Comparison of ENCODE assay signal across 1 cellular context in the genomic region with DNA sequence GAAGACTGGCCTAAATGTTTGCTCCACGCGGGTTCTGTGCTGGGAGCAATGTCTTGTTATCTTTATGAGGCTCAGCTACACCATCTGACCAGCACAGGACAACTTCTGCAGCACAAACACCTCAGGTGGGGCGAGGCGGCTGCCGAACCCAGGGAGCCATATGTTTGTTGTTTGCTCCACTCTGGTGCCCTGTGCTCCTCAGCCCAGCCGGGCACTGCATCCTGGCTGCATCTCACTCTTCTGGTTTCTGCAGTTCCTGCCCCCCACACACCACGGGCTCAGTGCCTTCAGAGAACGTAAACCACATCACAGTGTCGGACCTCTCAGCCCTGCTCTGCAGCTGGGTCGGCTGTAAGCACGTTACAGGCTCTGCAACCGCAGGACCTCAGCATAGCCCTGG.
TF ChIP-seq lines count a peak whose summit lies in the region.

No MANE protein-coding gene starts in this region.

TF ChIP-seq in GM23338, 12 proteins besides CTCF, POLR2A, EP300 and RAD21:
- TF ChIP-seq, protein P1, sequence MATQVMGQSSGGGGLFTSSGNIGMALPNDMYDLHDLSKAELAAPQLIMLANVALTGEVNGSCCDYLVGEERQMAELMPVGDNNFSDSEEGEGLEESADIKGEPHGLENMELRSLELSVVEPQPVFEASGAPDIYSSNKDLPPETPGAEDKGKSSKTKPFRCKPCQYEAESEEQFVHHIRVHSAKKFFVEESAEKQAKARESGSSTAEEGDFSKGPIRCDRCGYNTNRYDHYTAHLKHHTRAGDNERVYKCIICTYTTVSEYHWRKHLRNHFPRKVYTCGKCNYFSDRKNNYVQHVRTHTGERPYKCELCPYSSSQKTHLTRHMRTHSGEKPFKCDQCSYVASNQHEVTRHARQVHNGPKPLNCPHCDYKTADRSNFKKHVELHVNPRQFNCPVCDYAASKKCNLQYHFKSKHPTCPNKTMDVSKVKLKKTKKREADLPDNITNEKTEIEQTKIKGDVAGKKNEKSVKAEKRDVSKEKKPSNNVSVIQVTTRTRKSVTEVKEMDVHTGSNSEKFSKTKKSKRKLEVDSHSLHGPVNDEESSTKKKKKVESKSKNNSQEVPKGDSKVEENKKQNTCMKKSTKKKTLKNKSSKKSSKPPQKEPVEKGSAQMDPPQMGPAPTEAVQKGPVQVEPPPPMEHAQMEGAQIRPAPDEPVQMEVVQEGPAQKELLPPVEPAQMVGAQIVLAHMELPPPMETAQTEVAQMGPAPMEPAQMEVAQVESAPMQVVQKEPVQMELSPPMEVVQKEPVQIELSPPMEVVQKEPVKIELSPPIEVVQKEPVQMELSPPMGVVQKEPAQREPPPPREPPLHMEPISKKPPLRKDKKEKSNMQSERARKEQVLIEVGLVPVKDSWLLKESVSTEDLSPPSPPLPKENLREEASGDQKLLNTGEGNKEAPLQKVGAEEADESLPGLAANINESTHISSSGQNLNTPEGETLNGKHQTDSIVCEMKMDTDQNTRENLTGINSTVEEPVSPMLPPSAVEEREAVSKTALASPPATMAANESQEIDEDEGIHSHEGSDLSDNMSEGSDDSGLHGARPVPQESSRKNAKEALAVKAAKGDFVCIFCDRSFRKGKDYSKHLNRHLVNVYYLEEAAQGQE (IDR thresholded peaks at IDR 0.05; ENCODE audit: unreplicated experiment), result no peak
- TF ChIP-seq, protein P2, sequence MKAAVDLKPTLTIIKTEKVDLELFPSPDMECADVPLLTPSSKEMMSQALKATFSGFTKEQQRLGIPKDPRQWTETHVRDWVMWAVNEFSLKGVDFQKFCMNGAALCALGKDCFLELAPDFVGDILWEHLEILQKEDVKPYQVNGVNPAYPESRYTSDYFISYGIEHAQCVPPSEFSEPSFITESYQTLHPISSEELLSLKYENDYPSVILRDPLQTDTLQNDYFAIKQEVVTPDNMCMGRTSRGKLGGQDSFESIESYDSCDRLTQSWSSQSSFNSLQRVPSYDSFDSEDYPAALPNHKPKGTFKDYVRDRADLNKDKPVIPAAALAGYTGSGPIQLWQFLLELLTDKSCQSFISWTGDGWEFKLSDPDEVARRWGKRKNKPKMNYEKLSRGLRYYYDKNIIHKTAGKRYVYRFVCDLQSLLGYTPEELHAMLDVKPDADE (IDR thresholded peaks at IDR 0.05), result no peak
- TF ChIP-seq NANOG (IDR thresholded peaks at IDR 0.05; ENCODE audit: borderline replicate concordance), result no peak
- TF ChIP-seq CREB1 (CRISPR knock-in tag; IDR thresholded peaks at IDR 0.05; ENCODE audit: low read depth), result no peak
- TF ChIP-seq, protein P3, sequence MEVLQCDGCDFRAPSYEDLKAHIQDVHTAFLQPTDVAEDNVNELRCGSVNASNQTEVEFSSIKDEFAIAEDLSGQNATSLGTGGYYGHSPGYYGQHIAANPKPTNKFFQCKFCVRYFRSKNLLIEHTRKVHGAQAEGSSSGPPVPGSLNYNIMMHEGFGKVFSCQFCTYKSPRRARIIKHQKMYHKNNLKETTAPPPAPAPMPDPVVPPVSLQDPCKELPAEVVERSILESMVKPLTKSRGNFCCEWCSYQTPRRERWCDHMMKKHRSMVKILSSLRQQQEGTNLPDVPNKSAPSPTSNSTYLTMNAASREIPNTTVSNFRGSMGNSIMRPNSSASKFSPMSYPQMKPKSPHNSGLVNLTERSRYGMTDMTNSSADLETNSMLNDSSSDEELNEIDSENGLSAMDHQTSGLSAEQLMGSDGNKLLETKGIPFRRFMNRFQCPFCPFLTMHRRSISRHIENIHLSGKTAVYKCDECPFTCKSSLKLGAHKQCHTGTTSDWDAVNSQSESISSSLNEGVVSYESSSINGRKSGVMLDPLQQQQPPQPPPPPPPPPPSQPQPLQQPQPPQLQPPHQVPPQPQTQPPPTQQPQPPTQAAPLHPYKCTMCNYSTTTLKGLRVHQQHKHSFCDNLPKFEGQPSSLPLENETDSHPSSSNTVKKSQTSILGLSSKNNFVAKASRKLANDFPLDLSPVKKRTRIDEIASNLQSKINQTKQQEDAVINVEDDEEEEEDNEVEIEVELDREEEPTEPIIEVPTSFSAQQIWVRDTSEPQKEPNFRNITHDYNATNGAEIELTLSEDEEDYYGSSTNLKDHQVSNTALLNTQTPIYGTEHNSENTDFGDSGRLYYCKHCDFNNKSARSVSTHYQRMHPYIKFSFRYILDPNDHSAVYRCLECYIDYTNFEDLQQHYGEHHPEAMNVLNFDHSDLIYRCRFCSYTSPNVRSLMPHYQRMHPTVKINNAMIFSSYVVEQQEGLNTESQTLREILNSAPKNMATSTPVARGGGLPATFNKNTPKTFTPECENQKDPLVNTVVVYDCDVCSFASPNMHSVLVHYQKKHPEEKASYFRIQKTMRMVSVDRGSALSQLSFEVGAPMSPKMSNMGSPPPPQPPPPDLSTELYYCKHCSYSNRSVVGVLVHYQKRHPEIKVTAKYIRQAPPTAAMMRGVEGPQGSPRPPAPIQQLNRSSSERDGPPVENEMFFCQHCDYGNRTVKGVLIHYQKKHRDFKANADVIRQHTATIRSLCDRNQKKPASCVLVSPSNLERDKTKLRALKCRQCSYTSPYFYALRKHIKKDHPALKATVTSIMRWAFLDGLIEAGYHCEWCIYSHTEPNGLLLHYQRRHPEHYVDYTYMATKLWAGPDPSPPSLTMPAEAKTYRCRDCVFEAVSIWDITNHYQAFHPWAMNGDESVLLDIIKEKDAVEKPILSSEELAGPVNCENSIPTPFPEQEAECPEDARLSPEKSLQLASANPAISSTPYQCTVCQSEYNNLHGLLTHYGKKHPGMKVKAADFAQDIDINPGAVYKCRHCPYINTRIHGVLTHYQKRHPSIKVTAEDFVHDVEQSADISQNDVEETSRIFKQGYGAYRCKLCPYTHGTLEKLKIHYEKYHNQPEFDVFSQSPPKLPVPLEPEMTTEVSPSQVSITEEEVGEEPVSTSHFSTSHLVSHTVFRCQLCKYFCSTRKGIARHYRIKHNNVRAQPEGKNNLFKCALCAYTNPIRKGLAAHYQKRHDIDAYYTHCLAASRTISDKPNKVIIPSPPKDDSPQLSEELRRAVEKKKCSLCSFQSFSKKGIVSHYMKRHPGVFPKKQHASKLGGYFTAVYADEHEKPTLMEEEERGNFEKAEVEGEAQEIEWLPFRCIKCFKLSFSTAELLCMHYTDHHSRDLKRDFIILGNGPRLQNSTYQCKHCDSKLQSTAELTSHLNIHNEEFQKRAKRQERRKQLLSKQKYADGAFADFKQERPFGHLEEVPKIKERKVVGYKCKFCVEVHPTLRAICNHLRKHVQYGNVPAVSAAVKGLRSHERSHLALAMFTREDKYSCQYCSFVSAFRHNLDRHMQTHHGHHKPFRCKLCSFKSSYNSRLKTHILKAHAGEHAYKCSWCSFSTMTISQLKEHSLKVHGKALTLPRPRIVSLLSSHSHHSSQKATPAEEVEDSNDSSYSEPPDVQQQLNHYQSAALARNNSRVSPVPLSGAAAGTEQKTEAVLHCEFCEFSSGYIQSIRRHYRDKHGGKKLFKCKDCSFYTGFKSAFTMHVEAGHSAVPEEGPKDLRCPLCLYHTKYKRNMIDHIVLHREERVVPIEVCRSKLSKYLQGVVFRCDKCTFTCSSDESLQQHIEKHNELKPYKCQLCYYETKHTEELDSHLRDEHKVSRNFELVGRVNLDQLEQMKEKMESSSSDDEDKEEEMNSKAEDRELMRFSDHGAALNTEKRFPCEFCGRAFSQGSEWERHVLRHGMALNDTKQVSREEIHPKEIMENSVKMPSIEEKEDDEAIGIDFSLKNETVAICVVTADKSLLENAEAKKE (CRISPR knock-in tag; IDR thresholded peaks at IDR 0.05), result no peak
- TF ChIP-seq POLR2AphosphoS5 (IDR thresholded peaks at IDR 0.05; ENCODE audit: low read depth), result no peak
- TF ChIP-seq EZH2phosphoT487 (IDR thresholded peaks at IDR 0.05; ENCODE audit: unreplicated experiment), result no peak
- no peak for TF ChIP-seq JUNB (IDR thresholded peaks at IDR 0.05; ENCODE audit: unreplicated experiment)
- TF ChIP-seq EZH2 (IDR thresholded peaks at IDR 0.05; ENCODE audit: low read depth, unreplicated experiment), result no peak
